Comparison of ENCODE assay signal across 15 cellular contexts in the genomic region with DNA sequence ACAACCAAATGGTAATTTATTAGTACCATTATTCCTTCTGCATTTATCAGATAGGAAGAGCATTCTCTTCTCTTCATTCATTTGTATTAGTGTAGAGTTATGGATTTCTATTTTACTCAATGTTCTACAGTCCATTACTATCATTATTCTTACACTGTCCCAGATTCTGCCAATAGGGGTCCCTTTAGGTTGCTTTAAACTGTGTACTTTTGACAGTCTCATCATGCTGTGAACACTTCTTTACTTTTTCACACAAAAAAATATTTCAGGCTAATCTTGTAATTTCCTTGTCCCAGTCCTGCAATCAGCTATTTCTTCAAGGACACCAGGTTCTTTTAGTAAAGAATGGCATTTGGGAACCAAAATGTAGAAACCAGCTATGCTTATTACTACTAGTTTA.
A peak's percentile ranks its signal among the peaks of the same experiment; 100 is the strongest.
DNase-seq lines count a peak whose midpoint lies in the region; TF ChIP-seq lines count a peak whose summit lies in the region.
"Had no signal": no experiment of that assay in that cellular context is flagged by ENCODE, and none has a peak within 500 bp of the region (broad histone marks: within the 10 kb centered on the region; RNA-seq: fewer than 3 reads in every experiment).

No MANE protein-coding gene starts in this region.

- no peak overlapping the region for H3K9ac ChIP-seq in Karpas-422 (ENCODE audit: low read length)
- no peak overlapping the region for H3K9ac ChIP-seq in OCI-LY1 (ENCODE audit: low read length)
- H3K9ac ChIP-seq: BLaER1 treated with 17β-estradiol and CSF1 and Interleukin-3, amounts not matched to agents 10 nM and 100 nM had no signal

- no peak overlapping the region for H3K27ac ChIP-seq in C4-2B
- H3K27ac ChIP-seq in Karpas-422 (ENCODE audit: low read length) = no peak overlapping the region
- no peak overlapping the region for H3K27ac ChIP-seq in OCI-LY1 (ENCODE audit: low read depth, low read length, poor library complexity, severe bottlenecking)
- H3K27ac ChIP-seq in esophagus muscularis mucosa (replicated peaks in 1 of 4) = no peak overlapping the region
- H3K27ac ChIP-seq in thyroid gland = no peak overlapping the region
- H3K27ac ChIP-seq: BLaER1 treated with 17β-estradiol and CSF1 and Interleukin-3, amounts not matched to agents 10 nM and 100 nM had no signal

- no peak for TF ChIP-seq EP300 in esophagus muscularis mucosa (IDR thresholded peaks at IDR 0.05)

- no peak overlapping the region for H2AFZ ChIP-seq in Karpas-422 (ENCODE audit: low read length)
- no peak overlapping the region for H2AFZ ChIP-seq in OCI-LY1 (ENCODE audit: low read length)

- peak; percentile 47 for DNase-seq in Karpas-422
- DNase-seq in esophagus muscularis mucosa (ENCODE audit: extremely low spot score) = peak; percentile 12
- no peak for DNase-seq in NCI-H524 (lab: John Stamatoyannopoulos, UW)
- no peak for DNase-seq in NCI-H2196 (lab: John Stamatoyannopoulos, UW; ENCODE audit: unreplicated experiment)
- DNase-seq in thyroid gland = no peak
- DNase-seq: CD4-positive, CD25-positive, alpha-beta regulatory T cell; CD8-positive, alpha-beta memory T cell; COR-L47; DMS 273 treated with DMSO at 0.1 percent for 48 hours; DMS53; DND-41; H9 had no signal

- no peaks in the 10 kb centered on the region for H3K9me3 ChIP-seq in Karpas-422 (ENCODE audit: low read length)
- H3K9me3 ChIP-seq in OCI-LY1 (ENCODE audit: low read length) = no peaks in the 10 kb centered on the region
- H3K9me3 ChIP-seq in esophagus muscularis mucosa = peaks cover 0 to 17% (median 3%) of the 10 kb centered on the region in 4 donors
- H3K9me3 ChIP-seq in thyroid gland = no peaks in the 10 kb centered on the region

- H3K4me3 ChIP-seq in Karpas-422 (ENCODE audit: low read length) = no peak overlapping the region
- no peak overlapping the region for H3K4me3 ChIP-seq in OCI-LY1 (ENCODE audit: low read depth, low read length, poor library complexity, severe bottlenecking)
- no peak overlapping the region for H3K4me3 ChIP-seq in esophagus muscularis mucosa
- no peak overlapping the region for H3K4me3 ChIP-seq in thyroid gland (replicated peaks in 1 of 3)
- H3K4me3 ChIP-seq: BLaER1 treated with 17β-estradiol and CSF1 and Interleukin-3, amounts not matched to agents 10 nM and 100 nM had no signal

- H3K27me3 ChIP-seq in Karpas-422 (ENCODE audit: low read length) (no peaks in the 10 kb centered on the region), OCI-LY1 (ENCODE audit: insufficient read depth, low read length) (no peaks in the 10 kb centered on the region), esophagus muscularis mucosa (no peaks in the 10 kb centered on the region), thyroid gland (no peaks in the 10 kb centered on the region)
- H3K27me3 ChIP-seq: BLaER1 treated with 17β-estradiol and CSF1 and Interleukin-3, amounts not matched to agents 10 nM and 100 nM had no signal

- H3K36me3 ChIP-seq in Karpas-422 (ENCODE audit: insufficient read depth, low read length) (no peaks in the 10 kb centered on the region), OCI-LY1 (ENCODE audit: insufficient read depth, low read length) (no peaks in the 10 kb centered on the region), esophagus muscularis mucosa (peaks cover 0 to 8% (median 0%) of the 10 kb centered on the region in 4 donors), thyroid gland (no peaks in the 10 kb centered on the region)

- H3K4me2 ChIP-seq in Karpas-422 (ENCODE audit: low read depth, low read length, poor library complexity, severe bottlenecking) = no peak overlapping the region
- no peak overlapping the region for H3K4me2 ChIP-seq in OCI-LY1 (ENCODE audit: low read length)
- H3K4me2 ChIP-seq: BLaER1 treated with 17β-estradiol and CSF1 and Interleukin-3, amounts not matched to agents 10 nM and 100 nM had no signal

- H4K20me1 ChIP-seq in Karpas-422 (ENCODE audit: insufficient read depth, low read depth, low read length) (no peaks in the 10 kb centered on the region), OCI-LY1 (ENCODE audit: insufficient read depth, low read length) (no peaks in the 10 kb centered on the region)
- H4K20me1 ChIP-seq: BLaER1 treated with 17β-estradiol and CSF1 and Interleukin-3, amounts not matched to agents 10 nM and 100 nM had no signal

- H3K4me1 ChIP-seq in Karpas-422 (ENCODE audit: low read length) = no peaks in the 10 kb centered on the region
- H3K4me1 ChIP-seq in OCI-LY1 (ENCODE audit: insufficient read depth, low read length, severe bottlenecking) = no peaks in the 10 kb centered on the region
- no peaks in the 10 kb centered on the region for H3K4me1 ChIP-seq in esophagus muscularis mucosa
- no peaks in the 10 kb centered on the region for H3K4me1 ChIP-seq in thyroid gland

- TF ChIP-seq CTCF in C4-2B (conservative IDR thresholded peaks at IDR 0.05) (0 out of 2 replicates have a peak, but pooled peaks have one; percentile 4), OCI-LY1 (IDR thresholded peaks at IDR 0.05; ENCODE audit: low read length) (peak; percentile 39), esophagus muscularis mucosa (IDR thresholded peaks at IDR 0.05) (no peak), thyroid gland (IDR thresholded peaks at IDR 0.05) (no peak)

- H3F3A ChIP-seq in OCI-LY1 (ENCODE audit: insufficient read depth, low read length) = no peaks in the 10 kb centered on the region

- H3K9me2 ChIP-seq in Karpas-422 (replicated peaks; ENCODE audit: insufficient read depth, low read length) = no peaks in the 10 kb centered on the region
- H3K9me2 ChIP-seq in OCI-LY1 (ENCODE audit: low read depth, low read length) = no peaks in the 10 kb centered on the region

- no peak for TF ChIP-seq POLR2A in esophagus muscularis mucosa (IDR thresholded peaks at IDR 0.05; ENCODE audit: low read depth)
- TF ChIP-seq POLR2A in thyroid gland (IDR thresholded peaks at IDR 0.05) = no peak

- H3K79me2 ChIP-seq in Karpas-422 (ENCODE audit: low read length) (no peaks in the 10 kb centered on the region), OCI-LY1 (ENCODE audit: insufficient read depth, low read length) (no peaks in the 10 kb centered on the region)

- intact Hi-C loops in esophagus muscularis mucosa (cut with DNase I) (no loop called here), thyroid gland (cut with DNase I) (no loop called here)

Comparison
In these comparisons a context has a peak if more than half of its experiments do, and no peak if none do; other contexts are left out.
1. CTCF ChIP-seq: peak in C4-2B (single experiment) and OCI-LY1 (single experiment); none in esophagus muscularis mucosa (0 of 3) and thyroid gland (0 of 6).
2. DNase-seq: peak in Karpas-422 (single experiment) and esophagus muscularis mucosa (single experiment); none in NCI-H524 (0 of 2), NCI-H2196 (single experiment) and thyroid gland (0 of 2).